Comparison of ENCODE assay signal across 10 cellular contexts in the genomic region with DNA sequence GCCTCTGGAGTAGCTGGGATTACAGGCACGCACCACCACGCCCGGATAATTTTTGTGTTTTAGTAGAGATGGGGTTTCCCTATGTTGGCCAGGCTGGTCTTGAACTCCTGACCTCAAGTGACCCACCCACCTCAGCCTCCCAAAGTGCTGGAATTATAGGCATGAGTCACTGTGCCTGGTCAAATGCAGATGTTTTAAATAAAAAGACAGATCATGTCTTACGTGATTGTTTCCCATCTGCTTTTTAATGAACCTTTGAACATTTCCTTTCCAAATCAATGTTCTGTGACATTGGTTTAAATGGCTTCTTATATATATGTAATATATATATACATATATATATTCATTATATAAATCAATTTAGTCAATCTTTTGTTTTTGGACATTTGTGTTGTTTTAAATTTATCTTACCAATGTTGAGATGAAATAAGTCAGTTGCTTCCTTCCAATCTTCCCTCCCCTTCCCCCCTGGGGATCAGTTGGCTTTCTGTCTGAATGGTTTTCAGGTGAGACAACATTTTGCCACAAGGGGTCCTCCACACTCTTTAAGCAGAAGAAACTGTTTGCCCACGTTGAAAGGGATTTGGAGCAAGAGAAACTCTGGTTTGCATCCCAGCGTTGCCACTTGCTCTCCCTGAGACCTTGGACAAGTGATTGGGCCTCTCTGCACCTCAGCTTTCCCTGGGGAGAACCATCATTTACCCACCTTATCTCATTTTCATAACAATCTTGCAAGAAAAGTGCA. TPM values are rescaled to one million over a fixed set of nuclear protein-coding genes. Genes with fewer than 3 reads are reported as not detected.
DNase-seq lines count a peak whose midpoint lies in the region; ATAC-seq and TF ChIP-seq lines count a peak whose summit lies in the region.
"Had no signal": no experiment of that assay in that cellular context is flagged by ENCODE, and none has a peak within 500 bp of the region (broad histone marks: within the 10 kb centered on the region; RNA-seq: fewer than 3 reads in every experiment).

No MANE protein-coding gene starts in this region.

- CTCF ChIA-PET in Calu3 (lab: Charles Lee) (no interaction called here), PC-3 (lab: Charles Lee) (interaction anchor here (0.7 kb wide), 1 partner anchor 118 kb away, joined by 3 read pairs; no protein-coding TSS in a partner anchor)

- H3K9me2 ChIP-seq in PC-3 (replicated peaks; ENCODE audit: low read length): no peaks in the 10 kb centered on the region

- H3K27ac ChIP-seq in PC-3 (ENCODE audit: low read length): no peak overlapping the region
- H3K27ac ChIP-seq in ovary: no peak overlapping the region
- H3K27ac ChIP-seq in adrenal gland: no peak overlapping the region

- no TSS peak for BruUV-seq in Calu3 (replicated peaks; lab: Mats Ljungman, UMichigan)
- BruUV-seq in PC-3 (replicated peaks; lab: Mats Ljungman, UMichigan): no TSS peak

- H3K27me3 Mint-ChIP-seq in Calu3 (ENCODE audit: unreplicated experiment): peaks cover 27% of the 10 kb centered on the region

- H3K36me3 ChIP-seq in PC-3 (ENCODE audit: low read depth, low read length) (no peaks in the 10 kb centered on the region), ovary (no peaks in the 10 kb centered on the region), adrenal gland (replicated peaks in 1 of 2) (no peaks in the 10 kb centered on the region)

- no peak for TF ChIP-seq EP300 in ovary (IDR thresholded peaks at IDR 0.05)

- no peak overlapping the region for H3K27ac Mint-ChIP-seq in Calu3 (ENCODE audit: unreplicated experiment)
- H3K27ac Mint-ChIP-seq: T-helper 1 cell treated with Interleukin-12 subunit alpha and Interleukin-12 subunit beta and Interleukin-4 antibody, amounts not matched to agents 30 μg/mL and 1 μg/mL, for 36 hours had no signal

- TF ChIP-seq CTCF in Calu3 (IDR thresholded peaks at IDR 0.05; ENCODE audit: unreplicated experiment) (no peak), PC-3 (conservative IDR thresholded peaks at IDR 0.05; ENCODE audit: low read depth, low read length) (peak; percentile 73), ovary (IDR thresholded peaks at IDR 0.05) (no peak), adrenal gland (IDR thresholded peaks at IDR 0.05) (no peak)

- H2AFZ ChIP-seq in PC-3 (ENCODE audit: low read length): no peak overlapping the region

- no peaks in the 10 kb centered on the region for H3K4me1 Mint-ChIP-seq in Calu3 (ENCODE audit: low read depth, unreplicated experiment)

- peak; percentile 18 for DNase-seq in Calu3
- peak; percentile 24 for DNase-seq in HK-2 (ENCODE audit: unreplicated experiment)
- DNase-seq in PC-3: peak; percentile 57
- DNase-seq in iPS DF 4.7 (ENCODE audit: extremely low read depth, low spot score): peak; percentile 76
- DNase-seq in ovary: no peak
- DNase-seq in stimulated activated naive CD4-positive, alpha-beta T cell treated with Interleukin-2 at 50 U/mL for 16 hours (lab: John Stamatoyannopoulos, UW): no peak
- no peak for DNase-seq in NCI-H226
- no peak for DNase-seq in adrenal gland
- DNase-seq: anterior cingulate cortex had no signal

- H3K27me3 ChIP-seq in PC-3 (ENCODE audit: low read length): peaks cover 33% of the 10 kb centered on the region
- H3K27me3 ChIP-seq in ovary: no peaks in the 10 kb centered on the region
- H3K27me3 ChIP-seq in adrenal gland: peaks cover 5% of the 10 kb centered on the region

- H3K4me1 ChIP-seq in PC-3 (ENCODE audit: insufficient read depth, low read length) (peaks cover under 1% of the 10 kb centered on the region; the same call in 1 of the 2 replicates), ovary (ENCODE audit: insufficient read depth) (no peaks in the 10 kb centered on the region), adrenal gland (replicated peaks in 1 of 2) (no peaks in the 10 kb centered on the region)

- no peaks in the 10 kb centered on the region for H3F3A ChIP-seq in PC-3 (ENCODE audit: low read length, unreplicated experiment)

- no peak for TF ChIP-seq POLR2A in ovary (IDR thresholded peaks at IDR 0.05)
- no peak for TF ChIP-seq POLR2A in adrenal gland (IDR thresholded peaks at IDR 0.05)

- WGBS in ovary, 3 donors: 38 to 47% (median 42%) methylated on average over 6 of the region's 6 CpGs
- WGBS in adrenal gland, 4 donors: 41 to 48% (median 44%) methylated on average over 6 of the region's 6 CpGs

- H3K4me3 ChIP-seq in PC-3 (ENCODE audit: low read length) (no peak overlapping the region), ovary (no peak overlapping the region), adrenal gland (no peak overlapping the region)

- intact Hi-C loops in Calu3 (cut with micrococcal nuclease; ENCODE audit: unreplicated experiment) (no loop called here), PC-3 (cut with micrococcal nuclease) (loop anchor here (1.0 to 10.0 kb wide), 2 partner anchors 201 to 463 kb away; no protein-coding TSS in a partner anchor), ovary (cut with DNase I) (no loop called here), adrenal gland (cut with DNase I) (no loop called here)

- H3K9ac ChIP-seq in PC-3 (ENCODE audit: low read length): no peak overlapping the region

- no peaks in the 10 kb centered on the region for H3K36me3 Mint-ChIP-seq in Calu3 (ENCODE audit: insufficient read depth, unreplicated experiment)

- H3K9me3 ChIP-seq in PC-3 (ENCODE audit: low read length): no peaks in the 10 kb centered on the region
- H3K9me3 ChIP-seq in ovary: no peaks in the 10 kb centered on the region
- no peaks in the 10 kb centered on the region for H3K9me3 ChIP-seq in adrenal gland (replicated peaks in 1 of 3)

- POLR2A ChIA-PET in PC-3 (lab: Charles Lee; ENCODE audit: unreplicated experiment): no interaction called here

- ATAC-seq in PC-3: peak; percentile 37; the same call in 1 of the 2 replicates

- no peaks in the 10 kb centered on the region for H3K9me3 Mint-ChIP-seq in Calu3 (ENCODE audit: low read depth, unreplicated experiment)

- H3K4me3 Mint-ChIP-seq in Calu3 (ENCODE audit: low read depth, unreplicated experiment): no peak overlapping the region
- H3K4me3 Mint-ChIP-seq: T-helper 1 cell treated with Interleukin-12 subunit alpha and Interleukin-12 subunit beta and Interleukin-4 antibody, amounts not matched to agents 30 μg/mL and 1 μg/mL, for 36 hours had no signal

- H3K79me2 ChIP-seq in PC-3 (ENCODE audit: low read length): no peaks in the 10 kb centered on the region

- no peaks in the 10 kb centered on the region for H4K20me1 ChIP-seq in PC-3 (ENCODE audit: low read length)

- H3K4me2 ChIP-seq in PC-3 (ENCODE audit: low read length): no peak overlapping the region

RNA-seq across cellular contexts. Expression of a gene that starts 47.6 kb away (rescaled TPM):
- 47.2 and 47.8 TPM in 2 replicates for total RNA-seq in Calu3 (2022)
- 61.7 and 68.0 TPM in 2 replicates for total RNA-seq in PC-3 (2014; rRNA removed)
- total RNA-seq in ovary: 10 to 100 TPM; 23.3 to 44.0 (median 34.0) TPM
- 10 to 100 TPM; 11.6 to 17.3 TPM for polyA plus RNA-seq in ovary
- 10 to 100 TPM; 19.6 to 42.3 (median 29.1) TPM for total RNA-seq in adrenal gland
- 10 to 100 TPM; 20.4 to 71.4 (median 38.3) TPM for polyA plus RNA-seq in adrenal gland

Comparison
In these comparisons a context has a peak if more than half of its experiments do, and no peak if none do; other contexts are left out.
1. DNase-seq: peak in Calu3 (single experiment), HK-2 (single experiment), PC-3 (single experiment) and iPS DF 4.7 (single experiment); none in ovary (0 of 5), stimulated activated naive CD4-positive, alpha-beta T cell treated with Interleukin-2 at 50 U/mL for 16 hours (single experiment), NCI-H226 (single experiment) and adrenal gland (0 of 7).